Comparison of ENCODE assay signal across 1 cellular context in the genomic region with DNA sequence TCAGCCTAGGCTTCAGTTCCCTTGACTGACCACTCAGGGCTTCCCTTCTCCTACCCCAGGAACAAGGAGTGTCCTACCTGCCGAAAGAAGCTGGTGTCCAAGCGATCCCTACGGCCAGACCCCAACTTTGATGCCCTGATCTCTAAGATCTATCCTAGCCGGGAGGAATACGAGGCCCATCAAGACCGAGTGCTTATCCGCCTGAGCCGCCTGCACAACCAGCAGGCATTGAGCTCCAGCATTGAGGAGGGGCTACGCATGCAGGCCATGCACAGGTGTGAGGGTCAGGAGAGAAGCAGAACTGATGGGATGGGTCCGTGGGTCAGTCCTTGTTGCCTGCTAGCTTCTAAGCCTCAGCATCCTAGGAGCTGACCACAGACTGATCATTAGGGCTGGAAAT.
TF ChIP-seq lines count a peak whose summit lies in the region.

No MANE protein-coding gene starts in this region.

TF ChIP-seq in neural cell, 6 proteins besides CTCF, POLR2A, EP300 and RAD21 (continued from another document):
- TF ChIP-seq MXI1 (conservative IDR thresholded peaks at IDR 0.05; ENCODE audit: poor library complexity, severe bottlenecking): no peak
- TF ChIP-seq, protein P1, sequence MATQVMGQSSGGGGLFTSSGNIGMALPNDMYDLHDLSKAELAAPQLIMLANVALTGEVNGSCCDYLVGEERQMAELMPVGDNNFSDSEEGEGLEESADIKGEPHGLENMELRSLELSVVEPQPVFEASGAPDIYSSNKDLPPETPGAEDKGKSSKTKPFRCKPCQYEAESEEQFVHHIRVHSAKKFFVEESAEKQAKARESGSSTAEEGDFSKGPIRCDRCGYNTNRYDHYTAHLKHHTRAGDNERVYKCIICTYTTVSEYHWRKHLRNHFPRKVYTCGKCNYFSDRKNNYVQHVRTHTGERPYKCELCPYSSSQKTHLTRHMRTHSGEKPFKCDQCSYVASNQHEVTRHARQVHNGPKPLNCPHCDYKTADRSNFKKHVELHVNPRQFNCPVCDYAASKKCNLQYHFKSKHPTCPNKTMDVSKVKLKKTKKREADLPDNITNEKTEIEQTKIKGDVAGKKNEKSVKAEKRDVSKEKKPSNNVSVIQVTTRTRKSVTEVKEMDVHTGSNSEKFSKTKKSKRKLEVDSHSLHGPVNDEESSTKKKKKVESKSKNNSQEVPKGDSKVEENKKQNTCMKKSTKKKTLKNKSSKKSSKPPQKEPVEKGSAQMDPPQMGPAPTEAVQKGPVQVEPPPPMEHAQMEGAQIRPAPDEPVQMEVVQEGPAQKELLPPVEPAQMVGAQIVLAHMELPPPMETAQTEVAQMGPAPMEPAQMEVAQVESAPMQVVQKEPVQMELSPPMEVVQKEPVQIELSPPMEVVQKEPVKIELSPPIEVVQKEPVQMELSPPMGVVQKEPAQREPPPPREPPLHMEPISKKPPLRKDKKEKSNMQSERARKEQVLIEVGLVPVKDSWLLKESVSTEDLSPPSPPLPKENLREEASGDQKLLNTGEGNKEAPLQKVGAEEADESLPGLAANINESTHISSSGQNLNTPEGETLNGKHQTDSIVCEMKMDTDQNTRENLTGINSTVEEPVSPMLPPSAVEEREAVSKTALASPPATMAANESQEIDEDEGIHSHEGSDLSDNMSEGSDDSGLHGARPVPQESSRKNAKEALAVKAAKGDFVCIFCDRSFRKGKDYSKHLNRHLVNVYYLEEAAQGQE (IDR thresholded peaks at IDR 0.05; ENCODE audit: borderline replicate concordance): no peak
- no peak for TF ChIP-seq TAF1 (IDR thresholded peaks at IDR 0.05; ENCODE audit: low read depth)
- TF ChIP-seq POLR2AphosphoS5 (IDR thresholded peaks at IDR 0.05): no peak
- TF ChIP-seq SMC3 (conservative IDR thresholded peaks at IDR 0.05; ENCODE audit: poor library complexity): no peak
